In genomic region chr2:86000131-86000937, GRCh38 we compare ENCODE assay signal across 9 cellular contexts.
DNase-seq lines count a peak whose midpoint lies in the region; ATAC-seq and TF ChIP-seq lines count a peak whose summit lies in the region.
"Had no signal": no experiment of that assay in that cellular context is flagged by ENCODE, and none has a peak within 500 bp of the region (broad histone marks: within the 10 kb centered on the region; RNA-seq: fewer than 3 reads in every experiment).

No MANE protein-coding gene starts in this region.

- peak overlapping the region; percentile 11 for H3K4me3 Mint-ChIP-seq in chondrocyte (ENCODE audit: unreplicated experiment)

- H3K9me3 ChIP-seq in skeletal muscle tissue (ENCODE audit: control insufficient read depth in 3 of 3, low read length in 3 of 3), result peaks cover 0 to 4% (median 0%) of the 10 kb centered on the region in 3 donors

- peak overlapping the region; percentile 49 for H3K27ac ChIP-seq in skeletal muscle tissue (ENCODE audit: low read depth, low read length)

- H3K27ac Mint-ChIP-seq in chondrocyte (ENCODE audit: unreplicated experiment), result peak overlapping the region; percentile 94

- peaks cover 55% of the 10 kb centered on the region for H3K4me1 Mint-ChIP-seq in chondrocyte (ENCODE audit: low read depth)

- H3K36me3 ChIP-seq in skeletal muscle tissue (ENCODE audit: control insufficient read depth in 3 of 3, insufficient read depth in 3 of 3, low read length in 3 of 3), result no peaks in the 10 kb centered on the region

- peaks cover 13% of the 10 kb centered on the region for H3K9me3 Mint-ChIP-seq in chondrocyte (ENCODE audit: low read depth)

- H3K36me3 Mint-ChIP-seq in chondrocyte (ENCODE audit: low read depth), result peaks cover 7% of the 10 kb centered on the region

- no peak overlapping the region for H3K4me3 ChIP-seq in NB4 (ENCODE audit: low read depth, low read length)
- no peak overlapping the region for H3K4me3 ChIP-seq in skeletal muscle tissue (ENCODE audit: low read length in 3 of 3)

- no peaks in the 10 kb centered on the region for H3K27me3 ChIP-seq in skeletal muscle tissue (ENCODE audit: control insufficient read depth in 3 of 3, insufficient read depth in 3 of 3, low read length in 3 of 3)

- H3K4me1 ChIP-seq in skeletal muscle tissue (ENCODE audit: control insufficient read depth in 3 of 3, insufficient read depth in 3 of 3, low read length in 3 of 3), result peaks cover 36 to 45% (median 42%) of the 10 kb centered on the region in 3 donors

- H3K9ac ChIP-seq in skeletal muscle tissue (ENCODE audit: low read depth in 1 of 3, low read length in 3 of 3), result no peak overlapping the region

- DNase-seq in GDM1 (lab: John Stamatoyannopoulos, UW) (peak; percentile 6), NB4 (ENCODE audit: low read depth) (peak; percentile 82), chondrocyte (ENCODE audit: low spot score) (peak; percentile 22), EL (no peak), NCI-H1436 treated with DMSO at 0.1 percent for 48 hours (lab: John Stamatoyannopoulos, UW) (no peak)
- DNase-seq: NCI-H1436; stimulated activated CD4-positive, alpha-beta T cell treated with anti-CD3 and anti-CD28 coated beads, Interleukin-1b, Interleukin-23, amount 100 ng/mL, for 48 hours had no signal

- no peak for ATAC-seq in GM18907 (IDR thresholded peaks at IDR 0.05; ENCODE audit: unreplicated experiment)

- H3K27me3 Mint-ChIP-seq in chondrocyte (ENCODE audit: low read depth), result no peaks in the 10 kb centered on the region

- no peak for TF ChIP-seq POLR2A in NB4 (IDR thresholded peaks at IDR 0.05; ENCODE audit: extremely low read depth, insufficient read length)

- no peak for TF ChIP-seq CTCF in NB4 (IDR thresholded peaks at IDR 0.05; ENCODE audit: low read depth, low read length)
- TF ChIP-seq CTCF in chondrocyte (IDR thresholded peaks at IDR 0.05), result no peak

Comparison
In these comparisons a context has a peak if more than half of its experiments do, and no peak if none do; other contexts are left out.
1. DNase-seq: peak in GDM1 (single experiment), NB4 (single experiment) and chondrocyte (single experiment); none in EL (single experiment) and NCI-H1436 treated with DMSO at 0.1 percent for 48 hours (single experiment).